ENCODE assay signal across 3 cellular contexts in genomic region chr3:143653935-143654334, GRCh38.
TF ChIP-seq lines count a peak whose summit lies in the region.

No MANE protein-coding gene starts in this region.

TF ChIP-seq in K562, 482 proteins besides CTCF, POLR2A, EP300 and RAD21 (continued from another document):
- TF ChIP-seq TRIM25 (IDR thresholded peaks at IDR 0.05; ENCODE audit: borderline replicate concordance) (no peak), C11orf30 (IDR thresholded peaks at IDR 0.05; ENCODE audit: low read depth) (peak; percentile 74), ZNF41 (CRISPR knock-in tag; conservative IDR thresholded peaks at IDR 0.05) (no peak), ZNF316 (IDR thresholded peaks at IDR 0.05) (peak; percentile 81), IFI16 (CRISPR knock-in tag; IDR thresholded peaks at IDR 0.05) (no peak), MAFF (IDR thresholded peaks at IDR 0.05; ENCODE audit: low read length) (peak; percentile 84), MAFK (IDR thresholded peaks at IDR 0.05; ENCODE audit: low read length) (peak; percentile 77)
- TF ChIP-seq, protein P1, sequence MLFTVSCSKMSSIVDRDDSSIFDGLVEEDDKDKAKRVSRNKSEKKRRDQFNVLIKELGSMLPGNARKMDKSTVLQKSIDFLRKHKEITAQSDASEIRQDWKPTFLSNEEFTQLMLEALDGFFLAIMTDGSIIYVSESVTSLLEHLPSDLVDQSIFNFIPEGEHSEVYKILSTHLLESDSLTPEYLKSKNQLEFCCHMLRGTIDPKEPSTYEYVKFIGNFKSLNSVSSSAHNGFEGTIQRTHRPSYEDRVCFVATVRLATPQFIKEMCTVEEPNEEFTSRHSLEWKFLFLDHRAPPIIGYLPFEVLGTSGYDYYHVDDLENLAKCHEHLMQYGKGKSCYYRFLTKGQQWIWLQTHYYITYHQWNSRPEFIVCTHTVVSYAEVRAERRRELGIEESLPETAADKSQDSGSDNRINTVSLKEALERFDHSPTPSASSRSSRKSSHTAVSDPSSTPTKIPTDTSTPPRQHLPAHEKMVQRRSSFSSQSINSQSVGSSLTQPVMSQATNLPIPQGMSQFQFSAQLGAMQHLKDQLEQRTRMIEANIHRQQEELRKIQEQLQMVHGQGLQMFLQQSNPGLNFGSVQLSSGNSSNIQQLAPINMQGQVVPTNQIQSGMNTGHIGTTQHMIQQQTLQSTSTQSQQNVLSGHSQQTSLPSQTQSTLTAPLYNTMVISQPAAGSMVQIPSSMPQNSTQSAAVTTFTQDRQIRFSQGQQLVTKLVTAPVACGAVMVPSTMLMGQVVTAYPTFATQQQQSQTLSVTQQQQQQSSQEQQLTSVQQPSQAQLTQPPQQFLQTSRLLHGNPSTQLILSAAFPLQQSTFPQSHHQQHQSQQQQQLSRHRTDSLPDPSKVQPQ (CRISPR knock-in tag; IDR thresholded peaks at IDR 0.05; ENCODE audit: borderline replicate concordance), result no peak

TF ChIP-seq in liver, 16 proteins besides CTCF, POLR2A, EP300 and RAD21 (continued from another document):
- TF ChIP-seq, protein P2, sequence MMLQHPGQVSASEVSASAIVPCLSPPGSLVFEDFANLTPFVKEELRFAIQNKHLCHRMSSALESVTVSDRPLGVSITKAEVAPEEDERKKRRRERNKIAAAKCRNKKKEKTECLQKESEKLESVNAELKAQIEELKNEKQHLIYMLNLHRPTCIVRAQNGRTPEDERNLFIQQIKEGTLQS (IDR thresholded peaks at IDR 0.05), result no peak
- TF ChIP-seq, protein P3, sequence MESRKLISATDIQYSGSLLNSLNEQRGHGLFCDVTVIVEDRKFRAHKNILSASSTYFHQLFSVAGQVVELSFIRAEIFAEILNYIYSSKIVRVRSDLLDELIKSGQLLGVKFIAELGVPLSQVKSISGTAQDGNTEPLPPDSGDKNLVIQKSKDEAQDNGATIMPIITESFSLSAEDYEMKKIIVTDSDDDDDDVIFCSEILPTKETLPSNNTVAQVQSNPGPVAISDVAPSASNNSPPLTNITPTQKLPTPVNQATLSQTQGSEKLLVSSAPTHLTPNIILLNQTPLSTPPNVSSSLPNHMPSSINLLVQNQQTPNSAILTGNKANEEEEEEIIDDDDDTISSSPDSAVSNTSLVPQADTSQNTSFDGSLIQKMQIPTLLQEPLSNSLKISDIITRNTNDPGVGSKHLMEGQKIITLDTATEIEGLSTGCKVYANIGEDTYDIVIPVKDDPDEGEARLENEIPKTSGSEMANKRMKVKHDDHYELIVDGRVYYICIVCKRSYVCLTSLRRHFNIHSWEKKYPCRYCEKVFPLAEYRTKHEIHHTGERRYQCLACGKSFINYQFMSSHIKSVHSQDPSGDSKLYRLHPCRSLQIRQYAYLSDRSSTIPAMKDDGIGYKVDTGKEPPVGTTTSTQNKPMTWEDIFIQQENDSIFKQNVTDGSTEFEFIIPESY (IDR thresholded peaks at IDR 0.05), result no peak

TF ChIP-seq in GM23338, 12 proteins besides CTCF, POLR2A, EP300 and RAD21 (continued from another document):
- TF ChIP-seq, protein P4, sequence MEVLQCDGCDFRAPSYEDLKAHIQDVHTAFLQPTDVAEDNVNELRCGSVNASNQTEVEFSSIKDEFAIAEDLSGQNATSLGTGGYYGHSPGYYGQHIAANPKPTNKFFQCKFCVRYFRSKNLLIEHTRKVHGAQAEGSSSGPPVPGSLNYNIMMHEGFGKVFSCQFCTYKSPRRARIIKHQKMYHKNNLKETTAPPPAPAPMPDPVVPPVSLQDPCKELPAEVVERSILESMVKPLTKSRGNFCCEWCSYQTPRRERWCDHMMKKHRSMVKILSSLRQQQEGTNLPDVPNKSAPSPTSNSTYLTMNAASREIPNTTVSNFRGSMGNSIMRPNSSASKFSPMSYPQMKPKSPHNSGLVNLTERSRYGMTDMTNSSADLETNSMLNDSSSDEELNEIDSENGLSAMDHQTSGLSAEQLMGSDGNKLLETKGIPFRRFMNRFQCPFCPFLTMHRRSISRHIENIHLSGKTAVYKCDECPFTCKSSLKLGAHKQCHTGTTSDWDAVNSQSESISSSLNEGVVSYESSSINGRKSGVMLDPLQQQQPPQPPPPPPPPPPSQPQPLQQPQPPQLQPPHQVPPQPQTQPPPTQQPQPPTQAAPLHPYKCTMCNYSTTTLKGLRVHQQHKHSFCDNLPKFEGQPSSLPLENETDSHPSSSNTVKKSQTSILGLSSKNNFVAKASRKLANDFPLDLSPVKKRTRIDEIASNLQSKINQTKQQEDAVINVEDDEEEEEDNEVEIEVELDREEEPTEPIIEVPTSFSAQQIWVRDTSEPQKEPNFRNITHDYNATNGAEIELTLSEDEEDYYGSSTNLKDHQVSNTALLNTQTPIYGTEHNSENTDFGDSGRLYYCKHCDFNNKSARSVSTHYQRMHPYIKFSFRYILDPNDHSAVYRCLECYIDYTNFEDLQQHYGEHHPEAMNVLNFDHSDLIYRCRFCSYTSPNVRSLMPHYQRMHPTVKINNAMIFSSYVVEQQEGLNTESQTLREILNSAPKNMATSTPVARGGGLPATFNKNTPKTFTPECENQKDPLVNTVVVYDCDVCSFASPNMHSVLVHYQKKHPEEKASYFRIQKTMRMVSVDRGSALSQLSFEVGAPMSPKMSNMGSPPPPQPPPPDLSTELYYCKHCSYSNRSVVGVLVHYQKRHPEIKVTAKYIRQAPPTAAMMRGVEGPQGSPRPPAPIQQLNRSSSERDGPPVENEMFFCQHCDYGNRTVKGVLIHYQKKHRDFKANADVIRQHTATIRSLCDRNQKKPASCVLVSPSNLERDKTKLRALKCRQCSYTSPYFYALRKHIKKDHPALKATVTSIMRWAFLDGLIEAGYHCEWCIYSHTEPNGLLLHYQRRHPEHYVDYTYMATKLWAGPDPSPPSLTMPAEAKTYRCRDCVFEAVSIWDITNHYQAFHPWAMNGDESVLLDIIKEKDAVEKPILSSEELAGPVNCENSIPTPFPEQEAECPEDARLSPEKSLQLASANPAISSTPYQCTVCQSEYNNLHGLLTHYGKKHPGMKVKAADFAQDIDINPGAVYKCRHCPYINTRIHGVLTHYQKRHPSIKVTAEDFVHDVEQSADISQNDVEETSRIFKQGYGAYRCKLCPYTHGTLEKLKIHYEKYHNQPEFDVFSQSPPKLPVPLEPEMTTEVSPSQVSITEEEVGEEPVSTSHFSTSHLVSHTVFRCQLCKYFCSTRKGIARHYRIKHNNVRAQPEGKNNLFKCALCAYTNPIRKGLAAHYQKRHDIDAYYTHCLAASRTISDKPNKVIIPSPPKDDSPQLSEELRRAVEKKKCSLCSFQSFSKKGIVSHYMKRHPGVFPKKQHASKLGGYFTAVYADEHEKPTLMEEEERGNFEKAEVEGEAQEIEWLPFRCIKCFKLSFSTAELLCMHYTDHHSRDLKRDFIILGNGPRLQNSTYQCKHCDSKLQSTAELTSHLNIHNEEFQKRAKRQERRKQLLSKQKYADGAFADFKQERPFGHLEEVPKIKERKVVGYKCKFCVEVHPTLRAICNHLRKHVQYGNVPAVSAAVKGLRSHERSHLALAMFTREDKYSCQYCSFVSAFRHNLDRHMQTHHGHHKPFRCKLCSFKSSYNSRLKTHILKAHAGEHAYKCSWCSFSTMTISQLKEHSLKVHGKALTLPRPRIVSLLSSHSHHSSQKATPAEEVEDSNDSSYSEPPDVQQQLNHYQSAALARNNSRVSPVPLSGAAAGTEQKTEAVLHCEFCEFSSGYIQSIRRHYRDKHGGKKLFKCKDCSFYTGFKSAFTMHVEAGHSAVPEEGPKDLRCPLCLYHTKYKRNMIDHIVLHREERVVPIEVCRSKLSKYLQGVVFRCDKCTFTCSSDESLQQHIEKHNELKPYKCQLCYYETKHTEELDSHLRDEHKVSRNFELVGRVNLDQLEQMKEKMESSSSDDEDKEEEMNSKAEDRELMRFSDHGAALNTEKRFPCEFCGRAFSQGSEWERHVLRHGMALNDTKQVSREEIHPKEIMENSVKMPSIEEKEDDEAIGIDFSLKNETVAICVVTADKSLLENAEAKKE (CRISPR knock-in tag; IDR thresholded peaks at IDR 0.05), result no peak
- TF ChIP-seq CREB1 (CRISPR knock-in tag; IDR thresholded peaks at IDR 0.05; ENCODE audit: low read depth), result no peak
- no peak for TF ChIP-seq NANOG (IDR thresholded peaks at IDR 0.05; ENCODE audit: borderline replicate concordance)
- no peak for TF ChIP-seq EZH2phosphoT487 (IDR thresholded peaks at IDR 0.05; ENCODE audit: unreplicated experiment)
- TF ChIP-seq POLR2AphosphoS5 (IDR thresholded peaks at IDR 0.05; ENCODE audit: low read depth), result no peak
- no peak for TF ChIP-seq EZH2 (IDR thresholded peaks at IDR 0.05; ENCODE audit: low read depth, unreplicated experiment)
- no peak for TF ChIP-seq ZNF114 (CRISPR knock-in tag; IDR thresholded peaks at IDR 0.05)
- no peak for TF ChIP-seq STAT1 (IDR thresholded peaks at IDR 0.05; ENCODE audit: unreplicated experiment)
- no peak for TF ChIP-seq REST (IDR thresholded peaks at IDR 0.05; ENCODE audit: unreplicated experiment)
- no peak for TF ChIP-seq ZNF331 (CRISPR knock-in tag; IDR thresholded peaks at IDR 0.05; ENCODE audit: low read depth)
- TF ChIP-seq ETS1 (IDR thresholded peaks at IDR 0.05), result no peak
